In genomic region chr13:109483369-109483768, GRCh38 we compare ENCODE assay signal across 18 cellular contexts.
DNase-seq lines count a peak whose midpoint lies in the region; TF ChIP-seq lines count a peak whose summit lies in the region.
"Had no signal": no experiment of that assay in that cellular context is flagged by ENCODE, and none has a peak within 500 bp of the region (broad histone marks: within the 10 kb centered on the region; RNA-seq: fewer than 3 reads in every experiment).

No MANE protein-coding gene starts in this region.

- peak overlapping the region; percentile 54 for H3K27ac Mint-ChIP-seq in endothelial cell (ENCODE audit: unreplicated experiment)
- H3K27ac Mint-ChIP-seq: CD14-positive monocyte had no signal

- TF ChIP-seq CTCF in NB4 (IDR thresholded peaks at IDR 0.05; ENCODE audit: low read depth, low read length) (no peak), endothelial cell (IDR thresholded peaks at IDR 0.05; ENCODE audit: unreplicated experiment) (no peak)

- no peak for TF ChIP-seq POLR2A in NB4 (IDR thresholded peaks at IDR 0.05; ENCODE audit: extremely low read depth, insufficient read length)

- peaks cover 9% of the 10 kb centered on the region for H3K4me1 Mint-ChIP-seq in endothelial cell (ENCODE audit: unreplicated experiment)

- H3K27me3 Mint-ChIP-seq in endothelial cell (ENCODE audit: unreplicated experiment) = peaks cover 5% of the 10 kb centered on the region

- no peak overlapping the region for H3K4me3 Mint-ChIP-seq in endothelial cell (ENCODE audit: unreplicated experiment)

- H3K9me3 Mint-ChIP-seq in endothelial cell (ENCODE audit: unreplicated experiment) = no peaks in the 10 kb centered on the region

- no peak overlapping the region for H3K4me3 ChIP-seq in NB4 (ENCODE audit: low read depth, low read length)

- no peaks in the 10 kb centered on the region for H3K36me3 Mint-ChIP-seq in endothelial cell (ENCODE audit: low read depth, unreplicated experiment)
- H3K36me3 Mint-ChIP-seq: CD14-positive monocyte had no signal

- DNase-seq in DMS53 (lab: John Stamatoyannopoulos, UW) (peak; percentile 2), DMS53 treated with DMSO at 0.1 percent for 48 hours (lab: John Stamatoyannopoulos, UW; ENCODE audit: unreplicated experiment) (no peak), NB4 (ENCODE audit: low read depth) (peak; percentile 25), endothelial cell (ENCODE audit: low spot score) (peak; percentile 12), pons (ENCODE audit: low spot score) (peak; percentile 26), NCI-H2227 treated with DMSO at 0.1 percent for 48 hours (lab: John Stamatoyannopoulos, UW) (no peak), NCI-H345 (lab: John Stamatoyannopoulos, UW) (no peak), cerebellar nuclear complex (lab: John Stamatoyannopoulos, UW) (no peak)
- DNase-seq: AML-193, DMS 273 treated with DMSO at 0.1 percent for 48 hours, KBM-7, MV-4-11, NCI-H1417, NCI-H187, NCI-H2107, NCI-H524, SHP77 treated with DMSO at 0.1 percent for 48 hours had no signal

Comparison
In these comparisons a context has a peak if more than half of its experiments do, and no peak if none do; other contexts are left out.
1. DNase-seq: peak in DMS53 (single experiment), NB4 (single experiment), endothelial cell (single experiment) and pons (single experiment); none in DMS53 treated with DMSO at 0.1 percent for 48 hours (single experiment), NCI-H2227 treated with DMSO at 0.1 percent for 48 hours (single experiment), NCI-H345 (single experiment) and cerebellar nuclear complex (0 of 2).